In genomic region chr7:8668627-8669500, GRCh38 we compare ENCODE assay signal across 28 cellular contexts.
"Had no signal": no experiment of that assay in that cellular context is flagged by ENCODE, and none has a peak within 500 bp of the region (broad histone marks: within the 10 kb centered on the region; RNA-seq: fewer than 3 reads in every experiment).

No MANE protein-coding gene starts in this region.

- H3K4me3 Mint-ChIP-seq: activated CD8-positive, alpha-beta T cell treated with anti-CD3 and anti-CD28 coated beads for 36 hours; activated naive CD4-positive, alpha-beta T cell treated with anti-CD3 and anti-CD28 coated beads, Interleukin-2, amount 50 U/mL, for 24 hours; T-helper 1 cell treated with Interleukin-12 subunit alpha and Interleukin-12 subunit beta and Interleukin-4 antibody, amounts not matched to agents 30 μg/mL and 1 μg/mL, for 36 hours had no signal

- H3K4me1 ChIP-seq: SJSA1 had no signal

- H3K27me3 Mint-ChIP-seq: activated CD8-positive, alpha-beta T cell treated with anti-CD3 and anti-CD28 coated beads for 36 hours; activated naive CD4-positive, alpha-beta T cell treated with anti-CD3 and anti-CD28 coated beads, Interleukin-2, amount 50 U/mL, for 24 hours had no signal

- H3K36me3 Mint-ChIP-seq: activated naive CD4-positive, alpha-beta T cell treated with anti-CD3 and anti-CD28 coated beads, Interleukin-2, amount 50 U/mL, for 24 hours had no signal

- H3K36me3 ChIP-seq: brain microvascular endothelial cell, cardiac muscle cell, SJSA1 had no signal

- H3K4me3 ChIP-seq: cardiac muscle cell, K562, SJSA1 had no signal

- H3K27ac ChIP-seq: brain microvascular endothelial cell, cardiac muscle cell, SJSA1 had no signal

- DNase-seq: activated CD4-positive, alpha-beta T cell treated with anti-CD3 and anti-CD28 coated beads for 4 hours; activated CD8-positive, alpha-beta memory T cell treated with anti-CD3 and anti-CD28 coated beads, Interleukin-2, amount 50 U/mL, for 48 hours; activated CD8-positive, alpha-beta T cell treated with anti-CD3 and anti-CD28 coated beads for 36 hours; activated naive CD4-positive, alpha-beta T cell; activated T-cell treated with anti-CD3 and anti-CD28 coated beads, Interleukin-2, amount 50 U/mL, for 1 hour; amygdala; brain microvascular endothelial cell; Karpas-422; MM.1S; NCI-H1105; NCI-H1436 treated with DMSO at 0.1 percent for 48 hours; NCI-H187; NCI-H2081; NCI-H510A treated with DMSO at 0.1 percent for 48 hours; NCI-H69; NK-92 treated with Interleukin-12 subunit alpha and Interleukin-12 subunit beta, amount 100 ng/mL, for 24 hours; OCI-M1; RPMI8226; SHP77; SW 1271 had no signal

- H3K4me1 Mint-ChIP-seq: activated naive CD4-positive, alpha-beta T cell treated with anti-CD3 and anti-CD28 coated beads, Interleukin-2, amount 50 U/mL, for 24 hours had no signal

- ATAC-seq: activated CD4-positive, CD25-positive, alpha-beta regulatory T cell treated with anti-CD3 and anti-CD28 coated beads, Interleukin-2, amount 50 U/mL, for 24 hours; activated CD8-positive, alpha-beta T cell treated with anti-CD3 and anti-CD28 coated beads for 36 hours; K562; Panc1; SK-N-SH treated with all-trans-retinoic acid at 6 μM for 48 hours had no signal

- H3K27me3 ChIP-seq: brain microvascular endothelial cell, cardiac muscle cell, SJSA1 had no signal

- H3K27ac Mint-ChIP-seq: activated CD8-positive, alpha-beta T cell treated with anti-CD3 and anti-CD28 coated beads for 36 hours; activated naive CD4-positive, alpha-beta T cell treated with anti-CD3 and anti-CD28 coated beads, Interleukin-2, amount 50 U/mL, for 24 hours; T-helper 1 cell treated with Interleukin-12 subunit alpha and Interleukin-12 subunit beta and Interleukin-4 antibody, amounts not matched to agents 30 μg/mL and 1 μg/mL, for 36 hours had no signal
